In the genomic region with DNA sequence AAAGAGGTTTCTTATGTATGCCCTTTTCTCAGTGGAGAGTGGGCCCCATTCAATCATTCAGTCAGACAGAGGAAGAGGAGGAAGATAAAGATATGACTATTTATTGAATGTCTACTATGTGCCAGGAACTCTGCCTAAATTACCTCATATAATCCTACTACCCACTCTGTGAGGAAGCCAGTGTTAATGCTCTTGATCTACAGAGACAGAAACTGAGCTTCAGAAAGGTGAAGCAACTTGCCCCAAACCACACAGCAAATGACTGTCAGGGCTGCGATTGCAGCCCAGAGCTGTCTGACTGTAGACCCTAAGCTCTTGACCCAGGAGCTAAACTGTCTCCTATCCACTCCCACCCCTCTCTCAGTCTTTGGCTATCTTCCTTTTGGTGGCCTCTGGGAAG, we compare ENCODE assay signal across 31 cellular contexts. TPM values are rescaled to one million over a fixed set of nuclear protein-coding genes. Genes with fewer than 3 reads are reported as not detected.
"Had no signal": no experiment of that assay in that cellular context is flagged by ENCODE, and none has a peak within 500 bp of the region (broad histone marks: within the 10 kb centered on the region; RNA-seq: fewer than 3 reads in every experiment).

No MANE protein-coding gene starts in this region.

- H3K27ac Mint-ChIP-seq: activated naive CD8-positive, alpha-beta T cell treated with anti-CD3 and anti-CD28 coated beads, Interleukin-2, amount 10 ng/mL, durations not matched to agents 7 days and 5 days; immature natural killer cell; stimulated activated memory B cell treated with anti-CD40 and anti-IgM and Interleukin-4, amounts not matched to agents 10 μg/mL and 1 μg/mL and 100 μg/mL, for 72 hours had no signal

- H3K4me1 ChIP-seq: pancreas, prostate gland, upper lobe of right lung had no signal

- H3K27ac ChIP-seq: gastroesophageal sphincter, pancreas, prostate gland, sigmoid colon, suprapubic skin, tibial artery, upper lobe of right lung had no signal

- H3K9me3 ChIP-seq: gastroesophageal sphincter, pancreas, prostate gland, sigmoid colon, suprapubic skin, tibial artery, upper lobe of right lung had no signal

- DNase-seq: activated CD4-positive, alpha-beta T cell treated with anti-CD3 and anti-CD28 coated beads for 4 hours; activated CD4-positive, alpha-beta T cell treated with anti-CD3 and anti-CD28 coated beads, Interleukin-2, amount 50 U/mL, for 48 hours; activated CD4-positive, CD25-positive, alpha-beta regulatory T cell; activated effector memory CD4-positive, alpha-beta T cell treated with Interleukin-2 at 50 U/mL for 16 hours; activated naive CD4-positive, alpha-beta T cell treated with Interleukin-2 at 50 U/mL for 16 hours; activated naive CD8-positive, alpha-beta T cell treated with anti-CD3 and anti-CD28 coated beads, Interleukin-2, amount 10 ng/mL, durations not matched to agents 7 days and 5 days; activated T-cell treated with anti-CD3 and anti-CD28 coated beads, Interleukin-2, amount 50 U/mL, for 48 hours; caudate nucleus; cortex of kidney; hypothalamus; immature natural killer cell; naive thymus-derived CD8-positive, alpha-beta T cell; nucleus accumbens; pancreas; retina; sigmoid colon; small intestine; stimulated activated CD4-positive, alpha-beta T cell treated with anti-CD3 and anti-CD28 coated beads, Interleukin-4, amount 100 ng/mL, for 24 hours; T-helper 1 cell; tibial artery; upper lobe of right lung had no signal

- H3K4me3 ChIP-seq: gastroesophageal sphincter, pancreas, prostate gland, sigmoid colon, suprapubic skin, tibial artery, upper lobe of right lung had no signal

- FAIRE-seq: astrocyte, endothelial cell of umbilical vein, kidney, pancreas, small intestine had no signal

- ATAC-seq: gastroesophageal sphincter; naive thymus-derived CD8-positive, alpha-beta T cell; pancreas; stimulated activated memory B cell treated with anti-CD40 and anti-IgM and Interleukin-4, amounts not matched to agents 10 μg/mL and 1 μg/mL and 100 μg/mL, for 72 hours; upper lobe of right lung had no signal

- H3K27me3 ChIP-seq: pancreas had no signal

- H3K9me3 Mint-ChIP-seq: activated naive CD8-positive, alpha-beta T cell treated with anti-CD3 and anti-CD28 coated beads, Interleukin-2, amount 10 ng/mL, durations not matched to agents 7 days and 5 days; immature natural killer cell; naive thymus-derived CD8-positive, alpha-beta T cell; neural crest cell; stimulated activated memory B cell treated with anti-CD40 and anti-IgM and Interleukin-4, amounts not matched to agents 10 μg/mL and 1 μg/mL and 100 μg/mL, for 72 hours had no signal

- H3K4me3 Mint-ChIP-seq: activated naive CD8-positive, alpha-beta T cell treated with anti-CD3 and anti-CD28 coated beads, Interleukin-2, amount 10 ng/mL, durations not matched to agents 7 days and 5 days; immature natural killer cell; naive thymus-derived CD8-positive, alpha-beta T cell; neural crest cell; stimulated activated memory B cell treated with anti-CD40 and anti-IgM and Interleukin-4, amounts not matched to agents 10 μg/mL and 1 μg/mL and 100 μg/mL, for 72 hours had no signal

- H3K36me3 ChIP-seq: gastroesophageal sphincter, pancreas, prostate gland, sigmoid colon, suprapubic skin, tibial artery, upper lobe of right lung had no signal

- H3K36me3 Mint-ChIP-seq: activated naive CD8-positive, alpha-beta T cell treated with anti-CD3 and anti-CD28 coated beads, Interleukin-2, amount 10 ng/mL, durations not matched to agents 7 days and 5 days; immature natural killer cell; naive thymus-derived CD8-positive, alpha-beta T cell; stimulated activated memory B cell treated with anti-CD40 and anti-IgM and Interleukin-4, amounts not matched to agents 10 μg/mL and 1 μg/mL and 100 μg/mL, for 72 hours had no signal

RNA-seq across cellular contexts. Expression of a gene that starts 8.4 kb away (rescaled TPM):
- total RNA-seq: fibroblast of villous mesenchyme had no signal
- polyA plus RNA-seq: fibroblast of lung; immature natural killer cell; naive thymus-derived CD8-positive, alpha-beta T cell had no signal
